ENCODE assay signal across 16 cellular contexts in genomic region chr2:9761547-9761946, GRCh38.
"Had no signal": no experiment of that assay in that cellular context is flagged by ENCODE, and none has a peak within 500 bp of the region (broad histone marks: within the 10 kb centered on the region; RNA-seq: fewer than 3 reads in every experiment).

No MANE protein-coding gene starts in this region.

- H3K9me3 ChIP-seq: colonic mucosa, gastrocnemius medialis, lower lobe of right lung, neutrophil had no signal

- ATAC-seq: activated CD4-positive, alpha-beta T cell treated with anti-CD3 and anti-CD28 coated beads for 36 hours; activated CD8-positive, alpha-beta T cell treated with anti-CD3 and anti-CD28 coated beads, Interleukin-2, amount 10 ng/mL, durations not matched to agents 7 days and 5 days; activated naive CD8-positive, alpha-beta T cell treated with anti-CD3 and anti-CD28 coated beads, Interleukin-2, amount 50 U/mL, for 24 hours; gastrocnemius medialis; lower lobe of right lung had no signal

- H3K4me1 ChIP-seq: colonic mucosa had no signal

- H3K4me3 ChIP-seq: cardiac muscle cell, colonic mucosa, gastrocnemius medialis, lower lobe of right lung had no signal

- H3K27ac ChIP-seq: cardiac muscle cell, colonic mucosa, gastrocnemius medialis, lower lobe of right lung, neutrophil, VCaP had no signal

- H3K27me3 ChIP-seq: cardiac muscle cell, colonic mucosa, gastrocnemius medialis had no signal

- DNase-seq: activated CD4-positive, alpha-beta T cell treated with anti-CD3 and anti-CD28 coated beads for 36 hours; activated CD8-positive, alpha-beta T cell treated with anti-CD3 and anti-CD28 coated beads, Interleukin-2, amount 10 ng/mL, durations not matched to agents 7 days and 5 days; activated naive CD4-positive, alpha-beta T cell treated with Interleukin-2 at 50 U/mL for 16 hours; activated naive CD8-positive, alpha-beta T cell treated with anti-CD3 and anti-CD28 coated beads, Interleukin-2, amount 50 U/mL, for 24 hours; colonic mucosa; effector CD4-positive, alpha-beta T cell; gastrocnemius medialis; hippocampal formation; kidney glomerular epithelial cell; lower lobe of right lung; stimulated activated CD4-positive, alpha-beta T cell treated with anti-CD3 and anti-CD28 coated beads, Interleukin-12 subunit alpha, Interleukin-12 subunit beta, amount 100 ng/mL, for 4 hours; stimulated activated naive CD4-positive, alpha-beta T cell treated with Interleukin-2 at 50 U/mL for 16 hours; T1000 had no signal

- H3K36me3 ChIP-seq: cardiac muscle cell, colonic mucosa, gastrocnemius medialis, lower lobe of right lung, neutrophil had no signal
